Comparison of ENCODE assay signal across 10 cellular contexts in genomic region chr18:68676913-68677312, GRCh38. TPM values are rescaled to one million over a fixed set of nuclear protein-coding genes. Genes with fewer than 3 reads are reported as not detected.
DNase-seq lines count a peak whose midpoint lies in the region; ATAC-seq, FAIRE-seq and TF ChIP-seq lines count a peak whose summit lies in the region.
"Had no signal": no experiment of that assay in that cellular context is flagged by ENCODE, and none has a peak within 500 bp of the region (broad histone marks: within the 10 kb centered on the region; RNA-seq: fewer than 3 reads in every experiment).

No MANE protein-coding gene starts in this region.

- in situ Hi-C loops in SK-MEL-5 (cut with HindIII; ENCODE audit: low pct_unique_long_range_greater_than_20kb, low sequenced_read_pairs): no loop called here

- H3K9me3 ChIP-seq in cardiac muscle cell (ENCODE audit: low read depth): no peaks in the 10 kb centered on the region
- H3K9me3 ChIP-seq in right atrium auricular region: no peaks in the 10 kb centered on the region
- H3K9me3 ChIP-seq in uterus: no peaks in the 10 kb centered on the region

- H3K4me3 Mint-ChIP-seq in type B pancreatic cell: no peak overlapping the region

- intact Hi-C loops in uterus (cut with DNase I; ENCODE audit: low total_unique reads): no loop called here

- no peak overlapping the region for H3K27ac Mint-ChIP-seq in type B pancreatic cell

- no peaks in the 10 kb centered on the region for H3K4me1 ChIP-seq in cardiac muscle cell (ENCODE audit: low read depth)
- no peaks in the 10 kb centered on the region for H3K4me1 ChIP-seq in right atrium auricular region
- H3K4me1 ChIP-seq in uterus: no peaks in the 10 kb centered on the region

- no peaks in the 10 kb centered on the region for H3K4me1 Mint-ChIP-seq in type B pancreatic cell (ENCODE audit: unreplicated experiment)

- peaks cover 32% of the 10 kb centered on the region for H3K36me3 Mint-ChIP-seq in type B pancreatic cell

- FAIRE-seq in GM12891 (lab: Jason Lieb, UNC): no peak

- no peaks in the 10 kb centered on the region for H3K9me3 Mint-ChIP-seq in type B pancreatic cell
- H3K9me3 Mint-ChIP-seq: activated naive CD4-positive, alpha-beta T cell treated with anti-CD3 and anti-CD28 coated beads, Interleukin-2, amount 50 U/mL, for 72 hours had no signal

- ATAC-seq in HG02840 (IDR thresholded peaks at IDR 0.05; ENCODE audit: low FRiP score, unreplicated experiment): peak; percentile 58

- H3K4me3 ChIP-seq in cardiac muscle cell (no peak overlapping the region), right atrium auricular region (no peak overlapping the region), uterus (no peak overlapping the region)

- H3K27ac ChIP-seq in cardiac muscle cell (no peak overlapping the region), right atrium auricular region (no peak overlapping the region), uterus (no peak overlapping the region)

- TF ChIP-seq POLR2A in GM12891 (IDR thresholded peaks at IDR 0.05; ENCODE audit: low read depth, low read length): no peak
- no peak for TF ChIP-seq POLR2A in uterus (IDR thresholded peaks at IDR 0.05)

- H3K27me3 ChIP-seq in cardiac muscle cell: no peaks in the 10 kb centered on the region
- no peaks in the 10 kb centered on the region for H3K27me3 ChIP-seq in right atrium auricular region
- H3K27me3 ChIP-seq in uterus: no peaks in the 10 kb centered on the region

- peak in 1 of 2 donors; percentile 49 for DNase-seq in cardiac muscle cell (ENCODE audit: low read depth in 1 of 2, low spot score in 1 of 2)
- DNase-seq in right atrium auricular region (ENCODE audit: low spot score): no peak
- peak; percentile 49 for DNase-seq in SK-MEL-5 (ENCODE audit: low read depth, low spot score)
- DNase-seq in type B pancreatic cell (ENCODE audit: extremely low spot score, unreplicated experiment): no peak
- DNase-seq in GM12891 (ENCODE audit: insufficient read length, low spot score): no peak
- no peak for DNase-seq in T-helper 9 cell
- DNase-seq in uterus: no peak
- DNase-seq: NCI-H1436 had no signal

- H3K27me3 Mint-ChIP-seq in type B pancreatic cell: no peaks in the 10 kb centered on the region

- peak; percentile 38 for TF ChIP-seq CTCF in cardiac muscle cell (IDR thresholded peaks at IDR 0.05; ENCODE audit: low read depth, low read length)
- peak in 1 of 2 donors; percentile 14 for TF ChIP-seq CTCF in right atrium auricular region (IDR thresholded peaks at IDR 0.05)
- TF ChIP-seq CTCF in type B pancreatic cell (conservative IDR thresholded peaks at IDR 0.05): peak; percentile 29
- TF ChIP-seq CTCF in uterus (IDR thresholded peaks at IDR 0.05): no peak

- H3K36me3 ChIP-seq in cardiac muscle cell (peaks cover 52% of the 10 kb centered on the region), right atrium auricular region (peaks cover 34% of the 10 kb centered on the region), uterus (no peaks in the 10 kb centered on the region)

TF ChIP-seq in GM12891, 5 proteins besides CTCF, POLR2A, EP300 and RAD21:
- TF ChIP-seq POU2F2 (IDR thresholded peaks at IDR 0.05; ENCODE audit: low read depth, low read length) (no peak), SPI1 (IDR thresholded peaks at IDR 0.05; ENCODE audit: low read depth, low read length) (no peak), POLR2AphosphoS5 (IDR thresholded peaks at IDR 0.05; ENCODE audit: low read depth, low read length) (no peak), PAX5 (IDR thresholded peaks at IDR 0.05; ENCODE audit: insufficient read depth, low read length, severe bottlenecking) (no peak)

RNA-seq across cellular contexts. Expression of gene TMX3, which starts 38.0 kb away (rescaled TPM):
- total RNA-seq in cardiac muscle cell (24.8 and 36.2 TPM in 2 replicates), right atrium auricular region (10 to 100 TPM; 17.7 to 27.6 TPM), type B pancreatic cell (ENCODE audit: low replicate concordance) (28.5 and 42.0 TPM in 2 replicates), uterus (100 to 1,000 TPM in 1 of 4 donors, 10 to 100 TPM in 3; 34.1 to 111 (median 73.4) TPM)
- polyA plus RNA-seq in cardiac muscle cell: 26.1 and 34.0 TPM in 2 replicates
- total RNA-seq in SK-MEL-5 (2014; rRNA removed; shearing (Covaris generic)): 34.4 and 34.9 TPM in 2 replicates
- 19.6 and 22.9 TPM in 2 replicates for polyA plus RNA-seq in SK-MEL-5 (2015; cell fraction: cytosol; rRNA removed)
- 225 and 229 TPM in 2 replicates for polyA plus RNA-seq in SK-MEL-5 (2015; cell fraction: nucleus; rRNA removed)
- 15.6 TPM for polyA plus RNA-seq in GM12891 (2012; ENCODE audit: low read depth, missing spikeins)

Comparison
In these comparisons a context has a peak if more than half of its experiments do, and no peak if none do; other contexts are left out.
1. CTCF ChIP-seq: peak in cardiac muscle cell (single experiment) and type B pancreatic cell (single experiment); none in uterus (0 of 4).